Comparison of ENCODE assay signal across 21 cellular contexts in the genomic region with DNA sequence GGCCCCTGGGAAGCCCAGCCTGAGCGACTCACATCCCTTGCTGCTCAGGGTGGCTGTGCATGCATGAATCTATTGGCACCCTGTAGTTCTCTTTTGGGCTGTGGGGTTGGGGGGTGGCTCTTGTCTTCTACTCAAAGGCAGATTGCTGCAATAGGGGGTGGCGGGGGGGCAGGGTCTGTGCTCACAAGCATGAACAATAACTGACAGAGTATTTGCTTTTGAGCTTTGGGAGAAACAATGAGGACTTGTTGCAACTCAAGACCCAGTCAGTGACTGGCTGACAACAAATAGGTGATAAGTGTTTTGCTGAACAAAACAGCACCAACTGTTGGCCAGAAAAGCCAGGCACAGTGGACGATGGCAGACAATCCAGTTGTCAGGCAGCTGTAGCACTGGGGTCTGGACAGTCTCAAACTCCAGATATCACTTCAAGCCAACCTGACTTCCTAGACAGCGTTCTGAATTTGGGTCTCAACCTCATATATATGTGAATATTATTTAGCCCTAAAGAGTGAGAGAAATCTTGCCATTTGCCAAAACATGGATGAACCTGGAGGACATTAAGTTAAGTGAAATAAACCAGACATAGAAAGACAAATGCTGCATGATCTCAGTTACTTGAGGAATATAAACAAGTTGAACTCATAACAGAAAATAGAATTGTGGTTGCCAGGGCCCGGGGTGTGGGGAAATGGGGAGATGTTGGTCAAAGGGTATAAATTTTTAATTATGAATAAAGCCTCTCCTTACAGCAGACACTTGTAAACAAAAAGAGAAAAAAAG.
A peak's percentile ranks its signal among the peaks of the same experiment; 100 is the strongest.
DNase-seq lines count a peak whose midpoint lies in the region; ATAC-seq and TF ChIP-seq lines count a peak whose summit lies in the region.
"Had no signal": no experiment of that assay in that cellular context is flagged by ENCODE, and none has a peak within 500 bp of the region (broad histone marks: within the 10 kb centered on the region; RNA-seq: fewer than 3 reads in every experiment).

No MANE protein-coding gene starts in this region.

- H3K4me1 ChIP-seq in heart right ventricle (peaks cover 6 to 41% (median 26%) of the 10 kb centered on the region in 9 donors), neuronal stem cell (ENCODE audit: control insufficient read depth in 2 of 2, insufficient read depth in 1 of 2, low read depth in 1 of 2, low read length in 2 of 2) (peaks cover 8 to 15% of the 10 kb centered on the region in 2 donors), SJCRH30 (no peaks in the 10 kb centered on the region)
- H3K4me1 ChIP-seq: parathyroid adenoma had no signal

- H3K27me3 ChIP-seq in H7 (ENCODE audit: control insufficient read depth, insufficient read depth, low read length) (no peaks in the 10 kb centered on the region), heart right ventricle (no peaks in the 10 kb centered on the region), neuronal stem cell (ENCODE audit: control insufficient read depth in 3 of 3, insufficient read depth in 3 of 3, low read depth in 1 of 3, low read length in 3 of 3) (no peaks in the 10 kb centered on the region), SJCRH30 (no peaks in the 10 kb centered on the region)
- H3K27me3 ChIP-seq: tibial artery had no signal

- intact Hi-C loops in heart right ventricle (cut with DNase I) = loop anchor here in 6 of 10 donors (5.0 to 10.0 kb wide), 5 partner anchors 57 to 207 kb away; partner anchors contain the start of gene PRSS23 (in 1 of the 6)

- H3K79me1 ChIP-seq in neuronal stem cell (ENCODE audit: low read depth, low read length) = no peaks in the 10 kb centered on the region

- H3K23ac ChIP-seq in neuronal stem cell (ENCODE audit: low read depth, low read length, poor library complexity) = no peak overlapping the region

- H2BK5ac ChIP-seq in neuronal stem cell (ENCODE audit: low read length) = no peak overlapping the region

- H3K4me3 ChIP-seq in H7 (ENCODE audit: insufficient read depth, low read depth, low read length) (no peak overlapping the region), heart right ventricle (no peak overlapping the region), neuronal stem cell (ENCODE audit: low read length in 2 of 2) (no peak overlapping the region), SJCRH30 (no peak overlapping the region)
- H3K4me3 ChIP-seq: tibial artery had no signal

- peak overlapping the region; percentile 11 for H3K18ac ChIP-seq in neuronal stem cell (ENCODE audit: low read length)

- H3K4ac ChIP-seq in neuronal stem cell (ENCODE audit: low read length) = no peak overlapping the region

- peak overlapping the region; percentile 50 for H2AFZ ChIP-seq in neuronal stem cell (ENCODE audit: low read length)
- H2AFZ ChIP-seq: parathyroid adenoma had no signal

- DNase-seq in H7 = peak; percentile 19
- DNase-seq in NCI-H345 treated with DMSO at 0.1 percent for 48 hours (lab: John Stamatoyannopoulos, UW; ENCODE audit: unreplicated experiment) = peak; percentile 92
- no peak for DNase-seq in heart right ventricle
- DNase-seq in neuronal stem cell (ENCODE audit: low spot score) = no peak
- no peak for DNase-seq in NCI-H1417 (lab: John Stamatoyannopoulos, UW)
- DNase-seq in SJCRH30 = no peak
- DNase-seq: activated CD4-positive, alpha-beta T cell treated with anti-CD3 and anti-CD28 coated beads, Interleukin-2, amount 50 U/mL, for 48 hours; activated CD4-positive, CD25-positive, alpha-beta regulatory T cell; activated CD8-positive, alpha-beta memory T cell treated with anti-CD3 and anti-CD28 coated beads, Interleukin-2, amount 50 U/mL, for 48 hours; aorta; central memory CD4-positive, alpha-beta T cell; glutamatergic neuron; midbrain; NCI-H1694; NCI-H748 treated with DMSO at 0.1 percent for 48 hours; stimulated activated CD4-positive, alpha-beta T cell treated with anti-CD3 and anti-CD28 coated beads, Interleukin-15, amount 100 ng/mL, for 24 hours; tibial artery had no signal

- no peak overlapping the region for H2BK15ac ChIP-seq in neuronal stem cell (ENCODE audit: low read length)

- H3K36me3 ChIP-seq in H7 (replicated peaks; ENCODE audit: control insufficient read depth, insufficient read depth, low read length) (no peaks in the 10 kb centered on the region), heart right ventricle (no peaks in the 10 kb centered on the region), neuronal stem cell (replicated peaks in 1 of 2; ENCODE audit: control insufficient read depth in 2 of 2, insufficient read depth in 2 of 2, low read length in 2 of 2) (peaks cover 0 to 2% of the 10 kb centered on the region in 2 donors), SJCRH30 (no peaks in the 10 kb centered on the region)
- H3K36me3 ChIP-seq: tibial artery had no signal

- 65 to 71% methylated on average over 5 of the region's 5 CpGs for WGBS in heart right ventricle, 2 donors
- no CpG with 5 or more reads among the region's 5 CpGs for WGBS in neuronal stem cell (ENCODE audit: extremely low coverage in 2 of 2, insufficient read length in 2 of 2, insufficient replicate concordance in 1 of 2), 2 donors

- peak; percentile 39 to 75 (median 60) for ATAC-seq in heart right ventricle
- no peak for ATAC-seq in GM21447 (IDR thresholded peaks at IDR 0.05; ENCODE audit: unreplicated experiment)
- ATAC-seq: natural killer cell treated with Interleukin-12 subunit alpha and Interleukin-12 subunit beta and Interleukin-15 and Interleukin-18, amount 100 ng/mL, for 72 hours had no signal

- no peak overlapping the region for H3K14ac ChIP-seq in neuronal stem cell (ENCODE audit: low read length)

- H4K91ac ChIP-seq in neuronal stem cell (ENCODE audit: low read depth, low read length, poor library complexity) = no peak overlapping the region

- H3K9ac ChIP-seq in neuronal stem cell (ENCODE audit: low read depth, low read length, poor library complexity) = no peak overlapping the region
- H3K9ac ChIP-seq: KMS-11, parathyroid adenoma had no signal

- H2BK12ac ChIP-seq in neuronal stem cell (ENCODE audit: low read length) = no peak overlapping the region

- no peak overlapping the region for H3K4me2 ChIP-seq in neuronal stem cell (ENCODE audit: insufficient read depth, low read length, poor library complexity, severe bottlenecking)
- H3K4me2 ChIP-seq: KMS-11 had no signal

- TF ChIP-seq CTCF in heart right ventricle (IDR thresholded peaks at IDR 0.05) = no peak

- no peak overlapping the region for H4K8ac ChIP-seq in neuronal stem cell (ENCODE audit: low read depth, low read length)

- no peak overlapping the region for H2BK120ac ChIP-seq in neuronal stem cell (ENCODE audit: low read depth, low read length)

- H3K27ac ChIP-seq in heart right ventricle = no peak overlapping the region
- H3K27ac ChIP-seq in neuronal stem cell (replicated peaks; ENCODE audit: low read length) = peak overlapping the region; percentile 47
- H3K27ac ChIP-seq in SJCRH30 = no peak overlapping the region
- H3K27ac ChIP-seq: KMS-11, parathyroid adenoma, tibial artery had no signal

- no peak overlapping the region for H2AK5ac ChIP-seq in neuronal stem cell (ENCODE audit: low read depth, low read length)

- H3K9me3 ChIP-seq in heart right ventricle (peaks cover 0 to 8% (median 0%) of the 10 kb centered on the region in 11 donors), neuronal stem cell (replicated peaks in 1 of 2; ENCODE audit: control insufficient read depth in 2 of 2, insufficient read depth in 1 of 2, low read depth in 1 of 2, low read length in 2 of 2) (peaks cover 5 to 23% of the 10 kb centered on the region in 2 donors), SJCRH30 (replicated peaks) (peaks cover 5% of the 10 kb centered on the region; the same call in 1 of the 2 replicates)
- H3K9me3 ChIP-seq: tibial artery had no signal

Comparison
In these comparisons a context has a peak if more than half of its experiments do, and no peak if none do; other contexts are left out.
1. DNase-seq: peak in H7 (single experiment) and NCI-H345 treated with DMSO at 0.1 percent for 48 hours (single experiment); none in heart right ventricle (0 of 2), neuronal stem cell (single experiment), NCI-H1417 (0 of 3) and SJCRH30 (0 of 2).